1 cellular context compared by ENCODE assay signal in the genomic region with DNA sequence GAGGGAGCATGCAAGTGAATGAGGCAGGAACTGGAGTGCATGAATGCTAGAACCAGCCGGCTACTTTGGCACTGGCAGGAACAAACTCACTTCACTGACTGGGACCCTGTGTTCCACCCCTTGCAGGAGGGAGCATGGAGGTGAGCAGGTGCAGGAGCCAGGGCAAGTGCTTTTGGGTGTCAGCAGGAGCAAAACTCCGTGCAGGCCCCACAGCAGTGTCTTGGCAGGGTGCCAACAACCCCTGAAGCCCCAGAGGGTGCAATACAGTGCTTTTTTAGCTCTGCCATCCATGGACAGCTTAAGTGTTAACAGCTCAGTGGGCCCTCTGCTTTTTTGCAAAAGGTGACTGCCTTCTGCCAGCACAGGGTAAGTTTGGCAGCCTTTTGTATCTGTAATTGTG.
TF ChIP-seq lines count a peak whose summit lies in the region.

No MANE protein-coding gene starts in this region.

TF ChIP-seq in GM23338, 12 proteins besides CTCF, POLR2A, EP300 and RAD21 (continued from another document):
- TF ChIP-seq, protein P1, sequence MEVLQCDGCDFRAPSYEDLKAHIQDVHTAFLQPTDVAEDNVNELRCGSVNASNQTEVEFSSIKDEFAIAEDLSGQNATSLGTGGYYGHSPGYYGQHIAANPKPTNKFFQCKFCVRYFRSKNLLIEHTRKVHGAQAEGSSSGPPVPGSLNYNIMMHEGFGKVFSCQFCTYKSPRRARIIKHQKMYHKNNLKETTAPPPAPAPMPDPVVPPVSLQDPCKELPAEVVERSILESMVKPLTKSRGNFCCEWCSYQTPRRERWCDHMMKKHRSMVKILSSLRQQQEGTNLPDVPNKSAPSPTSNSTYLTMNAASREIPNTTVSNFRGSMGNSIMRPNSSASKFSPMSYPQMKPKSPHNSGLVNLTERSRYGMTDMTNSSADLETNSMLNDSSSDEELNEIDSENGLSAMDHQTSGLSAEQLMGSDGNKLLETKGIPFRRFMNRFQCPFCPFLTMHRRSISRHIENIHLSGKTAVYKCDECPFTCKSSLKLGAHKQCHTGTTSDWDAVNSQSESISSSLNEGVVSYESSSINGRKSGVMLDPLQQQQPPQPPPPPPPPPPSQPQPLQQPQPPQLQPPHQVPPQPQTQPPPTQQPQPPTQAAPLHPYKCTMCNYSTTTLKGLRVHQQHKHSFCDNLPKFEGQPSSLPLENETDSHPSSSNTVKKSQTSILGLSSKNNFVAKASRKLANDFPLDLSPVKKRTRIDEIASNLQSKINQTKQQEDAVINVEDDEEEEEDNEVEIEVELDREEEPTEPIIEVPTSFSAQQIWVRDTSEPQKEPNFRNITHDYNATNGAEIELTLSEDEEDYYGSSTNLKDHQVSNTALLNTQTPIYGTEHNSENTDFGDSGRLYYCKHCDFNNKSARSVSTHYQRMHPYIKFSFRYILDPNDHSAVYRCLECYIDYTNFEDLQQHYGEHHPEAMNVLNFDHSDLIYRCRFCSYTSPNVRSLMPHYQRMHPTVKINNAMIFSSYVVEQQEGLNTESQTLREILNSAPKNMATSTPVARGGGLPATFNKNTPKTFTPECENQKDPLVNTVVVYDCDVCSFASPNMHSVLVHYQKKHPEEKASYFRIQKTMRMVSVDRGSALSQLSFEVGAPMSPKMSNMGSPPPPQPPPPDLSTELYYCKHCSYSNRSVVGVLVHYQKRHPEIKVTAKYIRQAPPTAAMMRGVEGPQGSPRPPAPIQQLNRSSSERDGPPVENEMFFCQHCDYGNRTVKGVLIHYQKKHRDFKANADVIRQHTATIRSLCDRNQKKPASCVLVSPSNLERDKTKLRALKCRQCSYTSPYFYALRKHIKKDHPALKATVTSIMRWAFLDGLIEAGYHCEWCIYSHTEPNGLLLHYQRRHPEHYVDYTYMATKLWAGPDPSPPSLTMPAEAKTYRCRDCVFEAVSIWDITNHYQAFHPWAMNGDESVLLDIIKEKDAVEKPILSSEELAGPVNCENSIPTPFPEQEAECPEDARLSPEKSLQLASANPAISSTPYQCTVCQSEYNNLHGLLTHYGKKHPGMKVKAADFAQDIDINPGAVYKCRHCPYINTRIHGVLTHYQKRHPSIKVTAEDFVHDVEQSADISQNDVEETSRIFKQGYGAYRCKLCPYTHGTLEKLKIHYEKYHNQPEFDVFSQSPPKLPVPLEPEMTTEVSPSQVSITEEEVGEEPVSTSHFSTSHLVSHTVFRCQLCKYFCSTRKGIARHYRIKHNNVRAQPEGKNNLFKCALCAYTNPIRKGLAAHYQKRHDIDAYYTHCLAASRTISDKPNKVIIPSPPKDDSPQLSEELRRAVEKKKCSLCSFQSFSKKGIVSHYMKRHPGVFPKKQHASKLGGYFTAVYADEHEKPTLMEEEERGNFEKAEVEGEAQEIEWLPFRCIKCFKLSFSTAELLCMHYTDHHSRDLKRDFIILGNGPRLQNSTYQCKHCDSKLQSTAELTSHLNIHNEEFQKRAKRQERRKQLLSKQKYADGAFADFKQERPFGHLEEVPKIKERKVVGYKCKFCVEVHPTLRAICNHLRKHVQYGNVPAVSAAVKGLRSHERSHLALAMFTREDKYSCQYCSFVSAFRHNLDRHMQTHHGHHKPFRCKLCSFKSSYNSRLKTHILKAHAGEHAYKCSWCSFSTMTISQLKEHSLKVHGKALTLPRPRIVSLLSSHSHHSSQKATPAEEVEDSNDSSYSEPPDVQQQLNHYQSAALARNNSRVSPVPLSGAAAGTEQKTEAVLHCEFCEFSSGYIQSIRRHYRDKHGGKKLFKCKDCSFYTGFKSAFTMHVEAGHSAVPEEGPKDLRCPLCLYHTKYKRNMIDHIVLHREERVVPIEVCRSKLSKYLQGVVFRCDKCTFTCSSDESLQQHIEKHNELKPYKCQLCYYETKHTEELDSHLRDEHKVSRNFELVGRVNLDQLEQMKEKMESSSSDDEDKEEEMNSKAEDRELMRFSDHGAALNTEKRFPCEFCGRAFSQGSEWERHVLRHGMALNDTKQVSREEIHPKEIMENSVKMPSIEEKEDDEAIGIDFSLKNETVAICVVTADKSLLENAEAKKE (CRISPR knock-in tag; IDR thresholded peaks at IDR 0.05) = no peak
- TF ChIP-seq REST (IDR thresholded peaks at IDR 0.05; ENCODE audit: unreplicated experiment) = no peak
